ENCODE assay signal across 9 cellular contexts in the genomic region with DNA sequence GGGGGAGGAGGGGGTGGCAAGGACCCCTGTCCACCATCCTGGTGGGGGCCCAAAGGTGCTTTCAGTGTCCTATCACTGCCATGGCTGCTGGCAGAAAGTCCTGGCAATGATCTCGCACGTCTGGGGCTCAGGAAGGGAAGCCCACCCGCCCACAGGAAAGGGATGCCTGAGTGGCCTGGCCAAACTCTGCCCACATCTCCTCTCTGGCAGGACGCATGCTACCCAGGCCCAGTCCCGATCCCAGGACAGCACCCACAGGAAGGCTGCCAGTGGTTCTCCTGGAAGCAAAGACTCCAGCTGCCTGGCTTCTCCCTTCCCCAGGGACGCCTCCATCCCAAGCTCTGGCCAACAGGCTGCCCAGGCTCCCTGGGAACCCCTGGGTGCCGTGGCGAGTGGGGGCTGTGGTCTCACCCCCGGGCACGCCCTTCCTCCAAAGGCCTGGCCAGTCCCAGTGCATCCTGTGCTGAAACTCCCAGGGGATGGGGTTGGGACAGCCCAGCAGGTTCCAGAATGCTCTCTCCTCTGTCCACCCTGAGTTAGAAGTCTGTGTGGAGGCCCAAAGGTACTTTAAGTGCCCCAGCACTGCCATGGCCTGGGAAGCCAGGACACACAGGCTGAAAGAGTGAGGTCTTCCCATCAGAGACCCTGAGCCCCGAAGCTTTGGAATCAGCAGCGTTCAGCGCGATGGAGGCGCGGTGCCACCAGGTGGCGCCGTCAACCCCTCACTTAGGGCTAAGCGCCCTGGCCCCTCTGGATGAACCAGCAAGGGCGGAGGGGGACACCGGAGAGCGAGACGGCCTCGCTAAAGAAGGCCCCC. TPM values are rescaled to one million over a fixed set of nuclear protein-coding genes. Genes with fewer than 3 reads are reported as not detected.
DNase-seq lines count a peak whose midpoint lies in the region; ATAC-seq and TF ChIP-seq lines count a peak whose summit lies in the region.
"Had no signal": no experiment of that assay in that cellular context is flagged by ENCODE, and none has a peak within 500 bp of the region (broad histone marks: within the 10 kb centered on the region; RNA-seq: fewer than 3 reads in every experiment).

No MANE protein-coding gene starts in this region.

- H3K36me3 Mint-ChIP-seq in nephron progenitor cell (ENCODE audit: low read depth), result no peaks in the 10 kb centered on the region

- peak; percentile 74 for ATAC-seq in HG03354 (IDR thresholded peaks at IDR 0.05; ENCODE audit: poor library complexity, severe bottlenecking, unreplicated experiment)
- peak; percentile 85 for ATAC-seq in stimulated activated naive CD8-positive, alpha-beta T cell treated with anti-CD3 and anti-CD28 coated beads, Interleukin-15, amount 100 ng/mL, for 72 hours
- ATAC-seq in GM18870 (IDR thresholded peaks at IDR 0.05; ENCODE audit: unreplicated experiment), result no peak

- peak overlapping the region; percentile 1 to 38 (median 12) for H3K4me3 ChIP-seq in esophagus muscularis mucosa

- TF ChIP-seq CTCF in esophagus muscularis mucosa (IDR thresholded peaks at IDR 0.05), result peak; percentile 77 to 91 (median 88)
- peak; percentile 90 for TF ChIP-seq CTCF in nephron progenitor cell (IDR thresholded peaks at IDR 0.05)

- DNase-seq in ELR (ENCODE audit: low read depth), result peak; percentile 73
- DNase-seq in OCI-M1 (lab: John Stamatoyannopoulos, UW), result peak; percentile 84
- peak; percentile 76 for DNase-seq in activated T-cell treated with anti-CD3 and anti-CD28 coated beads, Interleukin-2, amount 50 U/mL, for 1 hour
- no peak for DNase-seq in esophagus muscularis mucosa (ENCODE audit: extremely low spot score)
- DNase-seq in nephron progenitor cell, result peak; percentile 87
- peak; percentile 69 to 73 for DNase-seq in stimulated activated naive CD8-positive, alpha-beta T cell treated with anti-CD3 and anti-CD28 coated beads, Interleukin-15, amount 100 ng/mL, for 72 hours

- TF ChIP-seq POLR2A in esophagus muscularis mucosa (IDR thresholded peaks at IDR 0.05; ENCODE audit: low read depth), result no peak

- no peak overlapping the region for H3K27ac Mint-ChIP-seq in nephron progenitor cell
- peak overlapping the region in 1 of 2 donors; percentile 75 for H3K27ac Mint-ChIP-seq in stimulated activated naive CD8-positive, alpha-beta T cell treated with anti-CD3 and anti-CD28 coated beads, Interleukin-15, amount 100 ng/mL, for 72 hours

- 51% methylated on average over 6 of the region's 24 CpGs for WGBS in esophagus muscularis mucosa

- H3K4me1 Mint-ChIP-seq in nephron progenitor cell, result peaks cover 38% of the 10 kb centered on the region
- peaks cover 14% of the 10 kb centered on the region for H3K4me1 Mint-ChIP-seq in stimulated activated naive CD8-positive, alpha-beta T cell treated with anti-CD3 and anti-CD28 coated beads, Interleukin-15, amount 100 ng/mL, for 72 hours

- peaks cover 0 to 6% (median 0%) of the 10 kb centered on the region in 4 donors for H3K27me3 ChIP-seq in esophagus muscularis mucosa

- intact Hi-C loops in esophagus muscularis mucosa (cut with DNase I), result loop anchor here (2.0 to 10.0 kb wide), 3 partner anchors 131 to 281 kb away; no protein-coding TSS in a partner anchor

- no peak for TF ChIP-seq EP300 in esophagus muscularis mucosa (IDR thresholded peaks at IDR 0.05)

- H3K4me1 ChIP-seq in esophagus muscularis mucosa, result peaks cover 10 to 14% (median 12%) of the 10 kb centered on the region in 4 donors

- no peaks in the 10 kb centered on the region for H3K36me3 ChIP-seq in esophagus muscularis mucosa

- no peaks in the 10 kb centered on the region for H3K9me3 ChIP-seq in esophagus muscularis mucosa

- H3K4me3 Mint-ChIP-seq in nephron progenitor cell, result no peak overlapping the region
- no peak overlapping the region for H3K4me3 Mint-ChIP-seq in stimulated activated naive CD8-positive, alpha-beta T cell treated with anti-CD3 and anti-CD28 coated beads, Interleukin-15, amount 100 ng/mL, for 72 hours

- no peak overlapping the region for H3K27ac ChIP-seq in esophagus muscularis mucosa (replicated peaks in 1 of 4)
- H3K27ac ChIP-seq: epithelial cell of prostate had no signal

- H3K9me3 Mint-ChIP-seq in nephron progenitor cell, result no peaks in the 10 kb centered on the region
- H3K9me3 Mint-ChIP-seq in stimulated activated naive CD8-positive, alpha-beta T cell treated with anti-CD3 and anti-CD28 coated beads, Interleukin-15, amount 100 ng/mL, for 72 hours, result no peaks in the 10 kb centered on the region

- H3K27me3 Mint-ChIP-seq in nephron progenitor cell (ENCODE audit: low read depth, poor library complexity), result peaks cover 13% of the 10 kb centered on the region
- peaks cover 13% of the 10 kb centered on the region for H3K27me3 Mint-ChIP-seq in stimulated activated naive CD8-positive, alpha-beta T cell treated with anti-CD3 and anti-CD28 coated beads, Interleukin-15, amount 100 ng/mL, for 72 hours

RNA-seq across cellular contexts. Expression of a gene that starts 29.8 kb away (rescaled TPM):
- 10 to 100 TPM in 1 of 4 donors, 1 to 10 TPM in 3; 7.1 to 10.1 (median 8.0) TPM for total RNA-seq in esophagus muscularis mucosa
